ENCODE assay signal across 8 cellular contexts in the genomic region with DNA sequence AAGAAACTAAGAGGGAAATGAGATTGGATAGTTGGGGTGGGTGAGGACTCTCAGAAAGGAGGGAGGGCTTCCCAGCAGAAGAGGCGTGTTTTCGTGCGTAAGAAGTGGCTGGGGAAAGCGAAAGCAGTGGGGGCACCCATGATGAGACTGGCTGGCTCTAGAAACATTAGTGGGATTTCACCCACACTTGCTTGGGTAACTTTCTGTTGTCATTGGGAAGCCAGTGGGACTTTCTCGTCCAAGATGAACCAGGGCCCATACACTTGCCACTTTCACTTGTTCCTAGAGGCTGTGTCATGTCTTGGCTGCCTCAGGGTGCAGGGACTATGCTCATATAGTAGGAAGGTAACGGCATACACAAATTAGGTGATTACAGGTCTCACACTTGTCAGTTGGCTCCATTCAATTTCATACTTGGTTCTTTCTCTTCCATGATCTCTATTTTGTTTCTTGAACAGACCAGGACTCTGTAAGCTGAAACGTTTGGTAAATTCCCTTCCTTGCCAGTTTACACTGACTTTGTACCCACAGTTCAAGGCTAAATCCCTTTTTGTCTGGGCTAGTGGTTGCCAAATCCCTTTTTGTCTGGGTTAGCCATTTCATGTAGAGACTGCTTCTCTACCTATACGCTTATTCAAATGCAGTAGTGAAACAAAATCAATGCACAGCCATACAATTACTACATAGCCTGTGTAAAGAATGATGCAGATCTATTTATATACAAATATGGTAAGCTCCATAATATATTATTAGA. TPM values are rescaled to one million over a fixed set of nuclear protein-coding genes. Genes with fewer than 3 reads are reported as not detected.
DNase-seq lines count a peak whose midpoint lies in the region; ATAC-seq, FAIRE-seq and TF ChIP-seq lines count a peak whose summit lies in the region.
"Had no signal": no experiment of that assay in that cellular context is flagged by ENCODE, and none has a peak within 500 bp of the region (broad histone marks: within the 10 kb centered on the region; RNA-seq: fewer than 3 reads in every experiment).

No MANE protein-coding gene starts in this region.

- in situ Hi-C loops in GM12878 (cut with MboI) = no loop called here

- no TSS peak for BruUV-seq in GM12878 (replicated peaks; lab: Mats Ljungman, UMichigan)

- no peaks in the 10 kb centered on the region; a peak in 1 of 4 replicates for H3K27me3 ChIP-seq in GM12878 (replicated peaks in 1 of 2; ENCODE audit: control insufficient read depth in 2 of 2, insufficient read depth in 2 of 2, low read length in 1 of 2)

- H3K4me1 ChIP-seq in GM12878 (ENCODE audit: control insufficient read depth, insufficient read depth, low read length) = peaks cover 32% of the 10 kb centered on the region

- H3K4me3 ChIP-seq in GM12878 = peak overlapping the region; percentile 57

- peak overlapping the region; percentile 86 to 87 for H3K27ac Mint-ChIP-seq in T-cell
- peak overlapping the region; percentile 88 for H3K27ac Mint-ChIP-seq in stimulated activated naive B cell treated with anti-CD40 and anti-IgM and Interleukin-4, amounts not matched to agents 10 μg/mL and 1 μg/mL and 100 μg/mL, for 72 hours

- no peaks in the 10 kb centered on the region for H3K9me3 ChIP-seq in GM12878 (replicated peaks; ENCODE audit: control insufficient read depth, insufficient read depth, low read length)

- POLR2A ChIA-PET in T-cell (lab: Charles Lee) (interaction anchor here in 1 of 2 donors (0.6 kb wide), 1 partner anchor 1661 kb away, joined by 6 read pairs; no protein-coding TSS in a partner anchor), GM12878 (lab: Charles Lee) (interaction anchor here (0.7 to 1.0 kb wide), 2 partner anchors 21 to 49 kb away, joined by 3 to 5 read pairs; no protein-coding TSS in a partner anchor)

- no peaks in the 10 kb centered on the region for H3K36me3 Mint-ChIP-seq in T-cell
- H3K36me3 Mint-ChIP-seq in stimulated activated naive B cell treated with anti-CD40 and anti-IgM and Interleukin-4, amounts not matched to agents 10 μg/mL and 1 μg/mL and 100 μg/mL, for 72 hours = no peaks in the 10 kb centered on the region

- WGBS in GM12878 (ENCODE audit: insufficient coverage, insufficient replicate concordance, low lambda C conversion rate, missing lambda C conversion rate) = 7% methylated on average over 8 of the region's 8 CpGs

- SMC1A ChIA-PET in GM12878 (lab: Charles Lee; ENCODE audit: uncharacterized antibody, unreplicated experiment) = interaction anchor here (1.0 to 8.2 kb wide), 5 partner anchors 21 to 52 kb away, joined by 3 to 59 read pairs (median 5); partner anchors contain the start of gene CXCR5

- peak overlapping the region; percentile 51 for H3K27ac ChIP-seq in GM12878 (ENCODE audit: control insufficient read depth, insufficient read depth)

- no peak for TF ChIP-seq RAD21 in GM12878 (IDR thresholded peaks at IDR 0.05; ENCODE audit: insufficient read depth, low read depth, low read length)

- H3K4me2 ChIP-seq in GM12878 (ENCODE audit: control insufficient read depth, insufficient read depth) = peak overlapping the region; percentile 76

- no peaks in the 10 kb centered on the region for H3K36me3 ChIP-seq in GM12878 (ENCODE audit: control insufficient read depth in 2 of 2, insufficient read depth in 2 of 2, low read length in 1 of 2)

- H3K79me2 ChIP-seq in GM12878 (ENCODE audit: control insufficient read depth, insufficient read depth, low read length) = no peaks in the 10 kb centered on the region

- TF ChIP-seq EP300 in GM12878 (IDR thresholded peaks at IDR 0.05; ENCODE audit: borderline replicate concordance in 1 of 2, control insufficient read depth in 1 of 2, low read depth in 2 of 2, low read length in 2 of 2) = no peak

- TF ChIP-seq POLR2A in GM12878 (IDR thresholded peaks at IDR 0.05; ENCODE audit: low read depth, low read length) = no peak

- no peak for TF ChIP-seq CTCF in GM12878 (IDR thresholded peaks at IDR 0.05 in 2 of 3, conservative IDR thresholded peaks at IDR 0.05 in 1 of 3; ENCODE audit: control insufficient read depth in 2 of 3, extremely low read depth in 1 of 3, insufficient read depth in 1 of 3, low read depth in 3 of 3, low read length in 3 of 3)

- no peaks in the 10 kb centered on the region for H4K20me1 ChIP-seq in GM12878 (ENCODE audit: control insufficient read depth, insufficient read depth)

- no peaks in the 10 kb centered on the region for H3K27me3 Mint-ChIP-seq in T-cell
- no peaks in the 10 kb centered on the region for H3K27me3 Mint-ChIP-seq in stimulated activated naive B cell treated with anti-CD40 and anti-IgM and Interleukin-4, amounts not matched to agents 10 μg/mL and 1 μg/mL and 100 μg/mL, for 72 hours

- no peak overlapping the region for H3K9ac ChIP-seq in GM12878 (ENCODE audit: control insufficient read depth, insufficient read depth, low read length)

- peak; percentile 56 for FAIRE-seq in GM12878 (lab: Jason Lieb, UNC)

- RAD21 ChIA-PET in GM12878 (lab: Charles Lee; ENCODE audit: unreplicated experiment) = interaction anchor here (0.5 to 4.7 kb wide), 3 partner anchors 14 to 127 kb away, joined by 3 to 47 read pairs (median 4); no protein-coding TSS in a partner anchor

- peak overlapping the region; percentile 57 to 74 (median 65) for H3K4me3 Mint-ChIP-seq in T-cell
- H3K4me3 Mint-ChIP-seq in stimulated activated naive B cell treated with anti-CD40 and anti-IgM and Interleukin-4, amounts not matched to agents 10 μg/mL and 1 μg/mL and 100 μg/mL, for 72 hours = peak overlapping the region; percentile 60 to 72

- intact Hi-C loops in GM12878 (cut with micrococcal nuclease; ENCODE audit: unreplicated experiment) = no loop called here

- CTCF ChIA-PET in T-cell (lab: Charles Lee) (interaction anchor here in 1 of 2 donors (0.8 kb wide), 1 partner anchor 28 kb away, joined by 4 read pairs; no protein-coding TSS in a partner anchor), GM12878 (lab: Yijun Ruan, JAX) (interaction anchor here (0.6 to 1.3 kb wide), 3 partner anchors 21 to 53 kb away, joined by 3 read pairs; partner anchors contain the start of gene DDX6)

- H3K9me3 Mint-ChIP-seq in T-cell = no peaks in the 10 kb centered on the region
- H3K9me3 Mint-ChIP-seq in stimulated activated naive B cell treated with anti-CD40 and anti-IgM and Interleukin-4, amounts not matched to agents 10 μg/mL and 1 μg/mL and 100 μg/mL, for 72 hours = no peaks in the 10 kb centered on the region

- ATAC-seq in GM21447 (IDR thresholded peaks at IDR 0.05; ENCODE audit: unreplicated experiment) (peak; percentile 48), T-cell (replicated peaks in 1 of 4) (peak; percentile 66 to 88 (median 78)), GM12878 (peak; percentile 76)
- ATAC-seq in stimulated activated naive B cell treated with anti-CD40 and anti-IgM and Interleukin-4, amounts not matched to agents 10 μg/mL and 1 μg/mL and 100 μg/mL, for 72 hours (replicated peaks) = peak; percentile 64 to 73

- H2AFZ ChIP-seq in GM12878 (ENCODE audit: control insufficient read depth, low read depth, low read length) = peak overlapping the region; percentile 70

- H3K4me1 Mint-ChIP-seq in T-cell = peaks cover 18 to 30% (median 22%) of the 10 kb centered on the region in 3 donors
- H3K4me1 Mint-ChIP-seq in stimulated activated naive B cell treated with anti-CD40 and anti-IgM and Interleukin-4, amounts not matched to agents 10 μg/mL and 1 μg/mL and 100 μg/mL, for 72 hours = peaks cover 30 to 65% of the 10 kb centered on the region in 2 donors

- DNase-seq in T-cell = peak in 31 of 34 experiments; percentile 8 to 42 (median 22)
- DNase-seq in GM12878 (ENCODE audit: low read depth, low spot score) = peak; percentile 64
- peak; percentile 66 for DNase-seq in stimulated activated naive B cell treated with anti-CD40 and anti-IgM and Interleukin-4, amounts not matched to agents 10 μg/mL and 1 μg/mL and 100 μg/mL, for 72 hours
- no peak for DNase-seq in amygdala (lab: John Stamatoyannopoulos, UW)
- DNase-seq in GDM1 (lab: John Stamatoyannopoulos, UW) = no peak
- no peak for DNase-seq in DMS153 treated with DMSO at 0.1 percent for 48 hours (lab: John Stamatoyannopoulos, UW; ENCODE audit: unreplicated experiment)
- DNase-seq: NCI-H2107 had no signal

RNA-seq across cellular contexts. Expression of gene CXCR5, which starts 42.0 kb away (rescaled TPM):
- total RNA-seq in T-cell = 10 to 100 TPM in 1 of 5 donors, 1 to 10 TPM in 4; 4.7 to 10.6 (median 6.3) TPM
- total RNA-seq in GM12878 (2013; cell fraction: nucleolus; rRNA removed) = 2.3 and 2.7 TPM in 2 replicates
- total RNA-seq in GM12878 (2014; rRNA removed) = 0.27 and 0.56 TPM in 2 replicates
- 0.18 and 0.22 TPM in 2 replicates for total RNA-seq in GM12878 (2014; rRNA removed; fragmentation: Illumina TruSeq; extraction: Trizol)
- 0.44 and 0.45 TPM in 2 replicates for total RNA-seq in GM12878 (2021)
- polyA plus RNA-seq in GM12878 (2011; ENCODE audit: low read depth) = 1.7 TPM
- 0.10 and 0.14 TPM in 2 replicates for polyA plus RNA-seq in GM12878 (2011; rRNA removed)
- 0.36 and 0.43 TPM in 2 replicates for polyA plus RNA-seq in GM12878 (2011; cell fraction: cytosol; rRNA removed)
- polyA plus RNA-seq in GM12878 (2011; cell fraction: nucleus; rRNA removed) = 0.38 and 0.45 TPM in 2 replicates
- polyA plus RNA-seq in GM12878 (2012) = 3.2 and 3.5 TPM in 2 replicates
- polyA plus RNA-seq in GM12878 (2014; fragmentation: Illumina TruSeq; extraction: Trizol) = 0.06 and 0.15 TPM in 2 replicates
- polyA plus RNA-seq in GM12878 (2014; fragmentation: Nextera tagmentation; extraction: Ambion mirVana) = under 1 TPM; 0.03 to 0.11 TPM
- polyA plus RNA-seq in GM12878 (2014; rRNA removed) = 0.15 and 0.28 TPM in 2 replicates
- under 1 TPM; 0.44 to 0.63 TPM for polyA plus RNA-seq in GM12878 (2016; fragmentation: Nextera tagmentation; extraction: Ambion mirVana)
- 0.59 and 0.88 TPM in 2 replicates for polyA minus RNA-seq in GM12878 (2011; rRNA and poly(A)+ RNA removed)
- polyA minus RNA-seq in GM12878 (2011; cell fraction: cytosol; rRNA and poly(A)+ RNA removed) = 0.21 TPM in 1 of 2 replicates, not detected in the other
- 0.36 and 0.38 TPM in 2 replicates for polyA minus RNA-seq in GM12878 (2011; cell fraction: nucleus; rRNA and poly(A)+ RNA removed)

RNA-seq across cellular contexts. Expression of gene DDX6, which starts 50.7 kb away (rescaled TPM):
- total RNA-seq in T-cell (100 to 1,000 TPM; 220 to 312 (median 244) TPM), GM12878 (2014; rRNA removed) (55.5 and 56.1 TPM in 2 replicates), GM12878 (2014; rRNA removed; fragmentation: Illumina TruSeq; extraction: Trizol) (79.0 and 80.0 TPM in 2 replicates), GM12878 (2021) (117 and 119 TPM in 2 replicates)
- 180 and 201 TPM in 2 replicates for total RNA-seq in GM12878 (2013; cell fraction: nucleolus; rRNA removed)
- 42.9 TPM for polyA plus RNA-seq in GM12878 (2011; ENCODE audit: low read depth)
- polyA plus RNA-seq in GM12878 (2011; rRNA removed) (56.7 and 68.6 TPM in 2 replicates), GM12878 (2014; fragmentation: Illumina TruSeq; extraction: Trizol) (60.0 and 72.3 TPM in 2 replicates), GM12878 (2014; fragmentation: Nextera tagmentation; extraction: Ambion mirVana) (10 to 100 TPM in 1 of 2 experiments, 1 to 10 TPM in 1; 6.6 to 20.0 TPM), GM12878 (2014; rRNA removed) (27.0 and 28.7 TPM in 2 replicates), GM12878 (2016; fragmentation: Nextera tagmentation; extraction: Ambion mirVana) (10 to 100 TPM; 38.1 to 42.1 TPM)
- polyA plus RNA-seq in GM12878 (2011; cell fraction: cytosol; rRNA removed) = 18.4 and 23.7 TPM in 2 replicates
- polyA plus RNA-seq in GM12878 (2011; cell fraction: nucleus; rRNA removed) = 16.8 and 18.8 TPM in 2 replicates
- 45.0 and 59.7 TPM in 2 replicates for polyA plus RNA-seq in GM12878 (2012)
- 106 and 220 TPM in 2 replicates for polyA minus RNA-seq in GM12878 (2011; rRNA and poly(A)+ RNA removed)
- polyA minus RNA-seq in GM12878 (2011; cell fraction: cytosol; rRNA and poly(A)+ RNA removed) = 52.4 and 64.2 TPM in 2 replicates
- 29.1 and 46.0 TPM in 2 replicates for polyA minus RNA-seq in GM12878 (2011; cell fraction: nucleus; rRNA and poly(A)+ RNA removed)

Comparison
In these comparisons a context has a peak if more than half of its experiments do, and no peak if none do; other contexts are left out.
1. DNase-seq: peak in T-cell (31 of 34), GM12878 (single experiment) and stimulated activated naive B cell treated with anti-CD40 and anti-IgM and Interleukin-4, amounts not matched to agents 10 μg/mL and 1 μg/mL and 100 μg/mL, for 72 hours (single experiment); none in amygdala (0 of 56), GDM1 (single experiment) and DMS153 treated with DMSO at 0.1 percent for 48 hours (single experiment).
2. Peak in every context shown above with its lines, with median percentiles within 50 percentile points of each other: ATAC-seq.